ENCODE assay signal across 8 cellular contexts in genomic region chr1:84122780-84123382, GRCh38. TPM values are rescaled to one million over a fixed set of nuclear protein-coding genes. Genes with fewer than 3 reads are reported as not detected.
DNase-seq lines count a peak whose midpoint lies in the region; ATAC-seq and TF ChIP-seq lines count a peak whose summit lies in the region.

No MANE protein-coding gene starts in this region.

- H3K27me3 Mint-ChIP-seq in activated naive CD8-positive, alpha-beta T cell treated with anti-CD3 and anti-CD28 coated beads, Interleukin-2, amount 10 ng/mL, durations not matched to agents 7 days and 5 days = no peaks in the 10 kb centered on the region

- no peaks in the 10 kb centered on the region for H3K79me2 ChIP-seq in hepatocyte

- POLR2A ChIA-PET in activated naive CD8-positive, alpha-beta T cell treated with anti-CD3 and anti-CD28 coated beads, Interleukin-2, amount 10 ng/mL, durations not matched to agents 7 days and 5 days (lab: Charles Lee) = interaction anchor here (0.9 kb wide), 1 partner anchor 44 kb away, joined by 3 read pairs; no protein-coding TSS in a partner anchor

- H3K4me1 ChIP-seq in hepatocyte (ENCODE audit: insufficient read depth) = peaks cover 8% of the 10 kb centered on the region

- H3K9me3 Mint-ChIP-seq in activated naive CD8-positive, alpha-beta T cell treated with anti-CD3 and anti-CD28 coated beads, Interleukin-2, amount 10 ng/mL, durations not matched to agents 7 days and 5 days = no peaks in the 10 kb centered on the region

- H3K36me3 ChIP-seq in hepatocyte (replicated peaks; ENCODE audit: insufficient read depth, low read depth) = no peaks in the 10 kb centered on the region

- H3K4me2 ChIP-seq in hepatocyte = no peak overlapping the region

- WGBS in hepatocyte (ENCODE audit: low lambda C conversion rate, missing lambda C conversion rate) = 6% methylated on average over 2 of the region's 2 CpGs

- no peaks in the 10 kb centered on the region for H3K9me3 ChIP-seq in hepatocyte (ENCODE audit: low read depth)

- DNase-seq in Ammon's horn (ENCODE audit: low spot score) (peak; percentile 79), HT1080 (ENCODE audit: low read depth) (peak; percentile 29), RKO (ENCODE audit: low spot score) (peak; percentile 64), hepatocyte (ENCODE audit: low spot score) (peak; percentile 68)
- DNase-seq in activated naive CD8-positive, alpha-beta T cell treated with anti-CD3 and anti-CD28 coated beads, Interleukin-2, amount 10 ng/mL, durations not matched to agents 7 days and 5 days = peak; percentile 37
- peak; percentile 16 to 29 for DNase-seq in stimulated activated CD4-positive, alpha-beta T cell treated with anti-CD3 and anti-CD28 coated beads, Interleukin-1b, Interleukin-23, amount 100 ng/mL, for 1 hour (ENCODE audit: low read depth in 2 of 2)

- ATAC-seq in GM19023 (IDR thresholded peaks at IDR 0.05; ENCODE audit: unreplicated experiment) (peak; percentile 52), GM21825 (IDR thresholded peaks at IDR 0.05; ENCODE audit: unreplicated experiment) (no peak)
- no peak for ATAC-seq in activated naive CD8-positive, alpha-beta T cell treated with anti-CD3 and anti-CD28 coated beads, Interleukin-2, amount 10 ng/mL, durations not matched to agents 7 days and 5 days (ENCODE audit: low read depth)

- peak; percentile 74 for TF ChIP-seq CTCF in hepatocyte (IDR thresholded peaks at IDR 0.05; ENCODE audit: poor library complexity)

- no peaks in the 10 kb centered on the region for H3K9me2 ChIP-seq in hepatocyte (replicated peaks; ENCODE audit: insufficient read depth)

- H4K20me1 ChIP-seq in hepatocyte (ENCODE audit: insufficient read depth, poor library complexity, severe bottlenecking) = no peaks in the 10 kb centered on the region

- no peak overlapping the region for H2AFZ ChIP-seq in hepatocyte

- no peak overlapping the region for H3K4me3 Mint-ChIP-seq in activated naive CD8-positive, alpha-beta T cell treated with anti-CD3 and anti-CD28 coated beads, Interleukin-2, amount 10 ng/mL, durations not matched to agents 7 days and 5 days

- H3K4me1 Mint-ChIP-seq in activated naive CD8-positive, alpha-beta T cell treated with anti-CD3 and anti-CD28 coated beads, Interleukin-2, amount 10 ng/mL, durations not matched to agents 7 days and 5 days = no peaks in the 10 kb centered on the region

- no peaks in the 10 kb centered on the region for H3K36me3 Mint-ChIP-seq in activated naive CD8-positive, alpha-beta T cell treated with anti-CD3 and anti-CD28 coated beads, Interleukin-2, amount 10 ng/mL, durations not matched to agents 7 days and 5 days

- no peak overlapping the region for H3K27ac ChIP-seq in hepatocyte

- H3K27ac Mint-ChIP-seq in activated naive CD8-positive, alpha-beta T cell treated with anti-CD3 and anti-CD28 coated beads, Interleukin-2, amount 10 ng/mL, durations not matched to agents 7 days and 5 days = no peak overlapping the region

- no peaks in the 10 kb centered on the region for H3K27me3 ChIP-seq in hepatocyte

- H3K4me3 ChIP-seq in hepatocyte = no peak overlapping the region

RNA-seq across cellular contexts. Expression of gene PRKACB, which starts 21.2 kb away (rescaled TPM):
- total RNA-seq in HT1080 (2014; rRNA removed; shearing (Covaris generic)) = 6.0 and 8.8 TPM in 2 replicates
- polyA plus RNA-seq in HT1080 (2015; cell fraction: cytosol; rRNA removed) = 7.7 and 12.3 TPM in 2 replicates
- polyA plus RNA-seq in HT1080 (2015; cell fraction: nucleus; rRNA removed) = 10.1 and 10.2 TPM in 2 replicates
- 100 to 1,000 TPM in 1 of 2 experiments, 10 to 100 TPM in 1; 93.6 to 111 TPM for total RNA-seq in activated naive CD8-positive, alpha-beta T cell treated with anti-CD3 and anti-CD28 coated beads, Interleukin-2, amount 10 ng/mL, durations not matched to agents 7 days and 5 days
- 28.7 and 29.5 TPM in 2 replicates for total RNA-seq in hepatocyte
- polyA plus RNA-seq in hepatocyte = 8.6 and 14.0 TPM in 2 replicates

Comparison
In these comparisons a context has a peak if more than half of its experiments do, and no peak if none do; other contexts are left out.
1. DNase-seq: peak in every context shown above with its lines; median percentile 79 in Ammon's horn; 68 in hepatocyte; 64 in RKO; 37 in activated naive CD8-positive, alpha-beta T cell treated with anti-CD3 and anti-CD28 coated beads, Interleukin-2, amount 10 ng/mL, durations not matched to agents 7 days and 5 days; 29 in HT1080; 22 in stimulated activated CD4-positive, alpha-beta T cell treated with anti-CD3 and anti-CD28 coated beads, Interleukin-1b, Interleukin-23, amount 100 ng/mL, for 1 hour.